8 cellular contexts compared by ENCODE assay signal in the genomic region with DNA sequence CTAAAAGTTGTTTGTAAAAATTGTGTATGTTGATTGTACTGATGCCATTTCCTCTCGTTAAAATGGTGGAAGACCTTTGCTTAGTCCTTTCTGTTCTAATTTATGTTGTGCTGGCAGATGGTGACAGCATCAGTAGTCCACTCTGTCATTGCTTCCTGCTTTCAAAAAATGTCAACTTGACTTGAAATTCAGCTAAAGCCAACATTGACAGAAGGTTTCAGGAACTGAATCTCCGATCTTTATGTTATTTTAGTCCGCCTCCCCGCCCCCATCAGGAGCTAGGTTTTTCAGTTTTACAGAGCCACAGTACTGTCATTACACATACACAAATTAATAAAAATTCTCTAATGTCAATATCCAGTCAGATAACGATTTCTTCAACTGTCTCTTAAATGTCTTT. TPM values are rescaled to one million over a fixed set of nuclear protein-coding genes. Genes with fewer than 3 reads are reported as not detected.
DNase-seq lines count a peak whose midpoint lies in the region; ATAC-seq and TF ChIP-seq lines count a peak whose summit lies in the region.

No MANE protein-coding gene starts in this region.

- H3K27ac Mint-ChIP-seq in Calu3 (ENCODE audit: unreplicated experiment): peak overlapping the region; percentile 45
- peak overlapping the region; percentile 99 for H3K27ac Mint-ChIP-seq in T-helper 2 cell treated with Interferon-gamma antibody and Interleukin-4, amounts not matched to agents 5 μg/mL and 100 μg/mL, for 36 hours

- peak overlapping the region; percentile 75 for H3K4me3 ChIP-seq in HAP-1
- H3K4me3 ChIP-seq in left lung: peak overlapping the region; percentile 65 to 87

- peaks cover 11% of the 10 kb centered on the region for H3K4me1 ChIP-seq in HAP-1
- H3K4me1 ChIP-seq in left lung: peaks cover 18 to 55% of the 10 kb centered on the region in 2 donors
- H3K4me1 ChIP-seq in foreskin keratinocyte: peaks cover 21% of the 10 kb centered on the region

- peak overlapping the region; percentile 74 for H3K4me3 Mint-ChIP-seq in Calu3 (ENCODE audit: low read depth, unreplicated experiment)
- peak overlapping the region; percentile 96 for H3K4me3 Mint-ChIP-seq in T-helper 2 cell treated with Interferon-gamma antibody and Interleukin-4, amounts not matched to agents 5 μg/mL and 100 μg/mL, for 36 hours

- peaks cover 39% of the 10 kb centered on the region for H3K36me3 Mint-ChIP-seq in Calu3 (ENCODE audit: insufficient read depth, unreplicated experiment)
- peaks cover 26% of the 10 kb centered on the region for H3K36me3 Mint-ChIP-seq in T-helper 2 cell treated with Interferon-gamma antibody and Interleukin-4, amounts not matched to agents 5 μg/mL and 100 μg/mL, for 36 hours (ENCODE audit: low read depth)

- peaks cover 5% of the 10 kb centered on the region for H3K36me3 ChIP-seq in HAP-1 (replicated peaks)
- H3K36me3 ChIP-seq in left lung: peaks cover 0 to 3% of the 10 kb centered on the region in 2 donors

- no peaks in the 10 kb centered on the region for H3K27me3 Mint-ChIP-seq in Calu3 (ENCODE audit: unreplicated experiment)
- H3K27me3 Mint-ChIP-seq in T-helper 2 cell treated with Interferon-gamma antibody and Interleukin-4, amounts not matched to agents 5 μg/mL and 100 μg/mL, for 36 hours (ENCODE audit: low read depth): peaks cover 4% of the 10 kb centered on the region

- ATAC-seq in left lung (no peak), foreskin keratinocyte (no peak)

- H3K9me3 Mint-ChIP-seq in Calu3 (ENCODE audit: low read depth, unreplicated experiment): no peaks in the 10 kb centered on the region
- H3K9me3 Mint-ChIP-seq in T-helper 2 cell treated with Interferon-gamma antibody and Interleukin-4, amounts not matched to agents 5 μg/mL and 100 μg/mL, for 36 hours: no peaks in the 10 kb centered on the region

- H3K4me1 Mint-ChIP-seq in Calu3 (ENCODE audit: low read depth, unreplicated experiment): peaks cover 39% of the 10 kb centered on the region
- H3K4me1 Mint-ChIP-seq in T-helper 2 cell treated with Interferon-gamma antibody and Interleukin-4, amounts not matched to agents 5 μg/mL and 100 μg/mL, for 36 hours (ENCODE audit: low read depth): peaks cover 47% of the 10 kb centered on the region

- peak overlapping the region; percentile 96 for H3K27ac ChIP-seq in left lung
- no peak overlapping the region for H3K27ac ChIP-seq in foreskin keratinocyte

- H3K27me3 ChIP-seq in HAP-1 (ENCODE audit: low read depth) (0 out of 2 replicates have a peak, but pooled peaks cover 2% of the 10 kb centered on the region), left lung (no peaks in the 10 kb centered on the region), foreskin keratinocyte (no peaks in the 10 kb centered on the region)

- H3K9me3 ChIP-seq in HAP-1 (no peaks in the 10 kb centered on the region), left lung (no peaks in the 10 kb centered on the region)

- CTCF ChIA-PET in Calu3 (lab: Charles Lee): no interaction called here

- in situ Hi-C loops in HAP-1 (cut with MboI; ENCODE audit: low sequenced_read_pairs): loop anchor here (25.0 kb wide), 1 partner anchor 825 kb away; a partner anchor contains a TSS

- TF ChIP-seq CTCF in Calu3 (IDR thresholded peaks at IDR 0.05; ENCODE audit: unreplicated experiment): no peak
- TF ChIP-seq CTCF in left lung (IDR thresholded peaks at IDR 0.05): no peak
- TF ChIP-seq CTCF in foreskin keratinocyte (conservative IDR thresholded peaks at IDR 0.05): no peak

- no peak for DNase-seq in Calu3
- DNase-seq in HAP-1 (ENCODE audit: low spot score in 2 of 2): no peak
- DNase-seq in T-helper 2 cell treated with Interferon-gamma antibody and Interleukin-4, amounts not matched to agents 5 μg/mL and 100 μg/mL, for 36 hours (ENCODE audit: low spot score): no peak
- DNase-seq in left lung: no peak
- DNase-seq in NCI-H524 treated with DMSO at 0.1 percent for 48 hours (lab: John Stamatoyannopoulos, UW): no peak
- no peak for DNase-seq in COLO668 (lab: John Stamatoyannopoulos, UW; ENCODE audit: unreplicated experiment)
- DNase-seq in stimulated activated CD4-positive, alpha-beta T cell treated with anti-CD3 and anti-CD28 coated beads, Interleukin-2, amount 100 ng/mL, for 24 hours: no peak
- no peak for DNase-seq in foreskin keratinocyte

- intact Hi-C loops in Calu3 (cut with micrococcal nuclease; ENCODE audit: unreplicated experiment) (loop anchor here (5.0 kb wide), 1 partner anchor 285 kb away; no protein-coding TSS in a partner anchor), left lung (cut with DNase I) (no loop called here)

- BruUV-seq in Calu3 (replicated peaks; lab: Mats Ljungman, UMichigan): no TSS peak

RNA-seq across cellular contexts. Expression of a gene that starts 1.5 kb away (rescaled TPM):
- total RNA-seq in Calu3 (2022) (37.4 and 37.7 TPM in 2 replicates), left lung (10 to 100 TPM; 16.1 to 25.6 TPM), foreskin keratinocyte (18.7 and 23.1 TPM in 2 replicates)
- 11.0 and 13.4 TPM in 2 replicates for polyA plus RNA-seq in foreskin keratinocyte

RNA-seq across cellular contexts. Expression of a gene that starts 1.6 kb away (rescaled TPM):
- total RNA-seq in Calu3 (2022) (49.2 and 51.3 TPM in 2 replicates), left lung (10 to 100 TPM; 63.5 to 67.9 TPM), foreskin keratinocyte (54.6 and 60.3 TPM in 2 replicates)
- polyA plus RNA-seq in foreskin keratinocyte: 61.6 and 61.9 TPM in 2 replicates
